1 cellular context compared by ENCODE assay signal in genomic region chr1:161191971-161192370, GRCh38.
TF ChIP-seq lines count a peak whose summit lies in the region.

No MANE protein-coding gene starts in this region.

TF ChIP-seq in K562, 482 proteins besides CTCF, POLR2A, EP300 and RAD21:
- TF ChIP-seq CREB3 (tag; conservative IDR thresholded peaks at IDR 0.05; ENCODE audit: low read depth) (no peak), PTRF (tag; IDR thresholded peaks at IDR 0.05) (no peak), DLX4 (CRISPR knock-in tag; IDR thresholded peaks at IDR 0.05) (no peak), MEF2D (tag; conservative IDR thresholded peaks at IDR 0.05; ENCODE audit: low read depth) (no peak), CBX2 (IDR thresholded peaks at IDR 0.05; ENCODE audit: insufficient read depth, low read length, poor library complexity, severe bottlenecking) (no peak), E2F5 (CRISPR knock-in tag; IDR thresholded peaks at IDR 0.05) (no peak), PHB (CRISPR knock-in tag; IDR thresholded peaks at IDR 0.05) (no peak), CHD7 (IDR thresholded peaks at IDR 0.05; ENCODE audit: low read depth, low read length) (no peak), PRPF4 (IDR thresholded peaks at IDR 0.05; ENCODE audit: insufficient read depth, low read depth, low read length, poor library complexity, severe bottlenecking) (no peak), XRCC4 (IDR thresholded peaks at IDR 0.05; ENCODE audit: extremely low read depth, insufficient read depth, insufficient read length) (no peak), GMEB1 (CRISPR knock-in tag; IDR thresholded peaks at IDR 0.05) (no peak)
